ENCODE assay signal across 18 cellular contexts in genomic region chr11:123219066-123219697, GRCh38. TPM values are rescaled to one million over a fixed set of nuclear protein-coding genes. Genes with fewer than 3 reads are reported as not detected.
DNase-seq lines count a peak whose midpoint lies in the region; FAIRE-seq and TF ChIP-seq lines count a peak whose summit lies in the region.
"Had no signal": no experiment of that assay in that cellular context is flagged by ENCODE, and none has a peak within 500 bp of the region (broad histone marks: within the 10 kb centered on the region; RNA-seq: fewer than 3 reads in every experiment).

No MANE protein-coding gene starts in this region.

- FAIRE-seq in GM12891 (lab: Jason Lieb, UNC) = no peak

- intact Hi-C loops in posterior vena cava (cut with DNase I) = no loop called here

- peak; percentile 36 for DNase-seq in AG20443 (ENCODE audit: low spot score)
- DNase-seq in LHCN-M2 (ENCODE audit: low read depth) = peak; percentile 30
- DNase-seq in fibroblast of peridontal ligament (ENCODE audit: extremely low read depth) = peak; percentile 41
- peak; percentile 40 for DNase-seq in renal cortical epithelial cell (ENCODE audit: low read depth)
- DNase-seq in central memory CD4-positive, alpha-beta T cell = no peak
- DNase-seq in NCI-H2081 (lab: John Stamatoyannopoulos, UW) = no peak
- DNase-seq in GM12891 (ENCODE audit: insufficient read length, low spot score) = no peak
- no peak for DNase-seq in posterior vena cava (ENCODE audit: low spot score)
- DNase-seq: activated CD4-positive, alpha-beta T cell treated with anti-CD3 and anti-CD28 coated beads for 1 hour; activated naive CD8-positive, alpha-beta T cell treated with anti-CD3 and anti-CD28 coated beads, Interleukin-2, amount 10 ng/mL, durations not matched to agents 7 days and 5 days; DMS53; hippocampal formation; left ventricle myocardium inferior; NCI-H146; NCI-H526 treated with DMSO at 0.1 percent for 48 hours; RPMI8226; T-helper 2 cell had no signal

- no peak for TF ChIP-seq POLR2A in GM12891 (IDR thresholded peaks at IDR 0.05; ENCODE audit: low read depth, low read length)

TF ChIP-seq in GM12891, 5 proteins besides CTCF, POLR2A, EP300 and RAD21:
- no peak for TF ChIP-seq POLR2AphosphoS5 (IDR thresholded peaks at IDR 0.05; ENCODE audit: low read depth, low read length)
- no peak for TF ChIP-seq POU2F2 (IDR thresholded peaks at IDR 0.05; ENCODE audit: low read depth, low read length)
- TF ChIP-seq PAX5 (IDR thresholded peaks at IDR 0.05; ENCODE audit: insufficient read depth, low read length, severe bottlenecking) = no peak
- TF ChIP-seq SPI1 (IDR thresholded peaks at IDR 0.05; ENCODE audit: low read depth, low read length) = no peak
- no peak for TF ChIP-seq TAF1 (IDR thresholded peaks at IDR 0.05; ENCODE audit: low read depth, low read length)

RNA-seq across cellular contexts. Expression of gene CLMP, which starts 24.1 kb away (rescaled TPM):
- total RNA-seq in LHCN-M2 (2014; rRNA removed) (65.3 and 68.0 TPM in 2 replicates), renal cortical epithelial cell (22.7 and 48.9 TPM in 2 replicates), posterior vena cava (10 to 100 TPM; 24.6 to 28.3 TPM)
- polyA plus RNA-seq in LHCN-M2 (2012) = 6.2 TPM
- not detected for polyA plus RNA-seq in GM12891 (2012; ENCODE audit: low read depth, missing spikeins)
- total RNA-seq: B cell had no signal

Comparison
In these comparisons a context has a peak if more than half of its experiments do, and no peak if none do; other contexts are left out.
1. DNase-seq: peak in AG20443 (single experiment), LHCN-M2 (single experiment), fibroblast of peridontal ligament (single experiment) and renal cortical epithelial cell (single experiment); none in central memory CD4-positive, alpha-beta T cell (single experiment), NCI-H2081 (0 of 2), GM12891 (single experiment) and posterior vena cava (single experiment).